Comparison of ENCODE assay signal across 27 cellular contexts in the genomic region with DNA sequence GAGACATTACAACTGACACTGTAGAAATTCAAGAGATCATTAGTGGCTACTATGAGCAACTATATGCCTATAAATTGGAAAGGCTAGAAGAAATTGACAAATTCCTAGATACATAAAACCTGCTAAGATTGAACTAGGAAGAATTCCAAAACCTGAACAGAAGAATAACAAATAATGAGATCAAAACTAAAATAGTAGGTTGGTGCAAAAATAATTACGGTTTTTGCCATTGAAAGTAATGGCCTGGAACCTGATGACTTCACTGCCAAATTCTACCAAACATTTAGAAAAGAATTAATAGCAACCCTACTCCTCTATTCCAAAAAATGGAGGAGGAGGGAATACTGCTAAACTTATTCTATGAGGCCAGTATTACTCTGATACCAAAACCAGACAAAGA.
"Had no signal": no experiment of that assay in that cellular context is flagged by ENCODE, and none has a peak within 500 bp of the region (broad histone marks: within the 10 kb centered on the region; RNA-seq: fewer than 3 reads in every experiment).

No MANE protein-coding gene starts in this region.

- H3K4me3 ChIP-seq: colonic mucosa, coronary artery, dorsolateral prefrontal cortex, esophagus muscularis mucosa, esophagus squamous epithelium, gastrocnemius medialis, gastroesophageal sphincter, heart left ventricle, heart right ventricle had no signal

- H3K9me3 Mint-ChIP-seq: dendritic cell treated with granulocyte-macrophage colony-stimulating factor and Interleukin-4, amounts not matched to agents 40 ng/mL and 50 ng/mL, for 4 days had no signal

- H3K27ac Mint-ChIP-seq: dendritic cell treated with granulocyte-macrophage colony-stimulating factor and Interleukin-4, amounts not matched to agents 40 ng/mL and 50 ng/mL, for 4 days; effector memory CD8-positive, alpha-beta T cell; endodermal cell had no signal

- DNase-seq: colonic mucosa; cortex of kidney; dermis blood vessel endothelial cell; dorsolateral prefrontal cortex; effector CD4-positive, alpha-beta T cell; effector CD8-positive, alpha-beta T cell; effector memory CD4-positive, alpha-beta T cell; effector memory CD8-positive, alpha-beta T cell; endodermal cell; erythroblast; esophagus squamous epithelium; foreskin fibroblast; foreskin keratinocyte; foreskin melanocyte; gastrocnemius medialis; glutamatergic neuron; head of caudate nucleus; heart left ventricle; heart right ventricle had no signal

- H3K4me1 ChIP-seq: colonic mucosa, esophagus muscularis mucosa, esophagus squamous epithelium, foreskin keratinocyte, gastrocnemius medialis, gastroesophageal sphincter, heart left ventricle, heart right ventricle had no signal

- ATAC-seq: effector memory CD8-positive, alpha-beta T cell; esophagus mucosa; foreskin keratinocyte; gastrocnemius medialis; gastroesophageal sphincter; heart left ventricle; heart right ventricle had no signal

- H3K27me3 ChIP-seq: colonic mucosa, esophagus muscularis mucosa, esophagus squamous epithelium, foreskin keratinocyte, gastrocnemius medialis, gastroesophageal sphincter, heart left ventricle, heart right ventricle had no signal

- H3K36me3 ChIP-seq: colonic mucosa, esophagus muscularis mucosa, esophagus squamous epithelium, gastrocnemius medialis, gastroesophageal sphincter, heart left ventricle, heart right ventricle had no signal

- H3K9me3 ChIP-seq: colonic mucosa, esophagus squamous epithelium, gastrocnemius medialis, gastroesophageal sphincter had no signal

- FAIRE-seq: endometrium, endothelial cell of umbilical vein had no signal

- H3K27ac ChIP-seq: colonic mucosa, coronary artery, dorsolateral prefrontal cortex, epithelial cell of prostate, esophagus muscularis mucosa, esophagus squamous epithelium, foreskin keratinocyte, gastrocnemius medialis, gastroesophageal sphincter, heart left ventricle, heart right ventricle had no signal
